12 cellular contexts compared by ENCODE assay signal in genomic region chr2:238141541-238142318, GRCh38. TPM values are rescaled to one million over a fixed set of nuclear protein-coding genes. Genes with fewer than 3 reads are reported as not detected.
DNase-seq lines count a peak whose midpoint lies in the region; ATAC-seq and TF ChIP-seq lines count a peak whose summit lies in the region.
"Had no signal": no experiment of that assay in that cellular context is flagged by ENCODE, and none has a peak within 500 bp of the region (broad histone marks: within the 10 kb centered on the region; RNA-seq: fewer than 3 reads in every experiment).

No MANE protein-coding gene starts in this region.

- peaks cover 9 to 47% of the 10 kb centered on the region in 2 donors for H3K4me1 Mint-ChIP-seq in stimulated activated naive B cell treated with anti-CD40 and anti-IgM and Interleukin-4, amounts not matched to agents 10 μg/mL and 1 μg/mL and 100 μg/mL, for 72 hours

- intact Hi-C loops in left ventricle myocardium superior (cut with micrococcal nuclease) = no loop called here

- CTCF ChIA-PET in HEK293 (lab: Yijun Ruan, JAX) (interaction anchor here (0.6 to 0.7 kb wide), 2 partner anchors 41 to 73 kb away, joined by 3 to 6 read pairs; no protein-coding TSS in a partner anchor), RWPE1 (lab: Yijun Ruan, JAX) (interaction anchor here (0.5 to 1.8 kb wide), 6 partner anchors 12 to 283 kb away, joined by 3 to 7 read pairs (median 4); partner anchors contain the start of gene ERFE)

- no peak overlapping the region; the same call in 1 of the 2 replicates for H3K27ac ChIP-seq in HEK293 (ENCODE audit: extremely low read depth, low read depth, low read length)
- peak overlapping the region; percentile 71 for H3K27ac ChIP-seq in RWPE1

- H3K9me3 Mint-ChIP-seq in stimulated activated naive B cell treated with anti-CD40 and anti-IgM and Interleukin-4, amounts not matched to agents 10 μg/mL and 1 μg/mL and 100 μg/mL, for 72 hours = no peaks in the 10 kb centered on the region
- H3K9me3 Mint-ChIP-seq: CD8-positive, alpha-beta T cell had no signal

- H3K36me3 ChIP-seq in HEK293 (ENCODE audit: control insufficient read depth in 2 of 2, insufficient read depth in 1 of 2, low read length in 2 of 2) = no peaks in the 10 kb centered on the region

- H3K4me3 Mint-ChIP-seq in stimulated activated naive B cell treated with anti-CD40 and anti-IgM and Interleukin-4, amounts not matched to agents 10 μg/mL and 1 μg/mL and 100 μg/mL, for 72 hours = no peak overlapping the region
- H3K4me3 Mint-ChIP-seq: CD8-positive, alpha-beta T cell had no signal

- no peak overlapping the region for H3K27ac Mint-ChIP-seq in stimulated activated naive B cell treated with anti-CD40 and anti-IgM and Interleukin-4, amounts not matched to agents 10 μg/mL and 1 μg/mL and 100 μg/mL, for 72 hours
- H3K27ac Mint-ChIP-seq: CD8-positive, alpha-beta T cell had no signal

- peaks cover 0 to 8% of the 10 kb centered on the region in 2 donors for H3K27me3 Mint-ChIP-seq in stimulated activated naive B cell treated with anti-CD40 and anti-IgM and Interleukin-4, amounts not matched to agents 10 μg/mL and 1 μg/mL and 100 μg/mL, for 72 hours

- DNase-seq in A172 (ENCODE audit: low spot score) = peak; percentile 92
- DNase-seq in RWPE1 (ENCODE audit: low spot score) = peak; percentile 70
- DNase-seq in left ventricle myocardium superior = peak; percentile 61
- no peak for DNase-seq in T-helper 1 cell
- no peak for DNase-seq in SKM-1 treated with dmso at 0.1 percent for 144 hours (lab: John Stamatoyannopoulos, UW; ENCODE audit: unreplicated experiment)
- no peak for DNase-seq in stimulated activated naive B cell treated with anti-CD40 and anti-IgM and Interleukin-4, amounts not matched to agents 10 μg/mL and 1 μg/mL and 100 μg/mL, for 72 hours
- no peak for DNase-seq in HuH-7.5 (ENCODE audit: low spot score)
- DNase-seq: activated CD4-positive, alpha-beta T cell treated with anti-CD3 and anti-CD28 coated beads, Interleukin-2, amount 50 U/mL, for 4 hours; CD8-positive, alpha-beta T cell; effector CD4-positive, alpha-beta T cell; mesendoderm had no signal

- ATAC-seq in left ventricle myocardium superior = no peak
- ATAC-seq in stimulated activated naive B cell treated with anti-CD40 and anti-IgM and Interleukin-4, amounts not matched to agents 10 μg/mL and 1 μg/mL and 100 μg/mL, for 72 hours (replicated peaks) = no peak
- ATAC-seq: CD8-positive, alpha-beta T cell had no signal

- H3K4me1 ChIP-seq in HEK293 (ENCODE audit: control insufficient read depth, insufficient read depth, low read length) = no peaks in the 10 kb centered on the region

- POLR2A ChIA-PET in HEK293 (lab: Yijun Ruan, JAX) (no interaction called here), RWPE1 (lab: Yijun Ruan, JAX; ENCODE audit: low non-redundant PET) (interaction anchor here (1.1 kb wide), 1 partner anchor 19 kb away, joined by 3 read pairs; no protein-coding TSS in a partner anchor)

- TF ChIP-seq CTCF in HEK293 (tag by site-specific recombination; IDR thresholded peaks at IDR 0.05) = no peak
- no peak for TF ChIP-seq CTCF in RWPE1 (conservative IDR thresholded peaks at IDR 0.05; ENCODE audit: low read depth)

- H3K36me3 Mint-ChIP-seq in stimulated activated naive B cell treated with anti-CD40 and anti-IgM and Interleukin-4, amounts not matched to agents 10 μg/mL and 1 μg/mL and 100 μg/mL, for 72 hours = no peaks in the 10 kb centered on the region
- H3K36me3 Mint-ChIP-seq: CD8-positive, alpha-beta T cell had no signal

- H3K4me3 ChIP-seq in HEK293 (ENCODE audit: low read depth, low read length) = no peak overlapping the region

- H3K9me3 ChIP-seq in HEK293 (ENCODE audit: control insufficient read depth, insufficient read depth, low read depth, low read length) = no peaks in the 10 kb centered on the region

TF ChIP-seq in HEK293, 187 proteins besides CTCF, POLR2A, EP300 and RAD21 (continues in another document):
- TF ChIP-seq ZNF133 (tag by site-specific recombination; IDR thresholded peaks at IDR 0.05) = no peak
- no peak for TF ChIP-seq OSR2 (tag by site-specific recombination; IDR thresholded peaks at IDR 0.05)
- peak; percentile 96 for TF ChIP-seq ZNF223 (tag by site-specific recombination; IDR thresholded peaks at IDR 0.05)
- TF ChIP-seq ZNF366 (tag by site-specific recombination; conservative IDR thresholded peaks at IDR 0.05) = no peak
- TF ChIP-seq ZNF560 (tag by site-specific recombination; IDR thresholded peaks at IDR 0.05; ENCODE audit: borderline replicate concordance) = no peak
- no peak for TF ChIP-seq ZNF350 (tag by site-specific recombination; IDR thresholded peaks at IDR 0.05)
- no peak for TF ChIP-seq GLI4 (tag by site-specific recombination; IDR thresholded peaks at IDR 0.05)
- TF ChIP-seq ZNF211 (tag by site-specific recombination; IDR thresholded peaks at IDR 0.05; ENCODE audit: low read depth) = no peak
- no peak for TF ChIP-seq ZNF155 (tag by site-specific recombination; IDR thresholded peaks at IDR 0.05)
- no peak for TF ChIP-seq PATZ1 (tag by site-specific recombination; IDR thresholded peaks at IDR 0.05)
- no peak for TF ChIP-seq ZFP37 (tag by site-specific recombination; IDR thresholded peaks at IDR 0.05)
- no peak for TF ChIP-seq TRIM28 (IDR thresholded peaks at IDR 0.05; ENCODE audit: borderline replicate concordance, low read length)
- TF ChIP-seq BCL6B (tag by site-specific recombination; IDR thresholded peaks at IDR 0.05) = no peak
- TF ChIP-seq ZNF19 (tag by site-specific recombination; IDR thresholded peaks at IDR 0.05; ENCODE audit: low read depth) = no peak
- no peak for TF ChIP-seq ZNF692 (tag by site-specific recombination; IDR thresholded peaks at IDR 0.05)
- peak; percentile 85 for TF ChIP-seq ZBTB17 (tag by site-specific recombination; IDR thresholded peaks at IDR 0.05)
- TF ChIP-seq ZNF768 (tag by site-specific recombination; IDR thresholded peaks at IDR 0.05) = no peak
- peak; percentile 60; the same call in 1 of the 2 replicates for TF ChIP-seq KLF17 (tag by site-specific recombination; IDR thresholded peaks at IDR 0.05)
- no peak for TF ChIP-seq ZNF521 (tag by site-specific recombination; IDR thresholded peaks at IDR 0.05)
- no peak for TF ChIP-seq HOXD13 (CRISPR knock-in tag; IDR thresholded peaks at IDR 0.05; ENCODE audit: borderline replicate concordance)
- no peak for TF ChIP-seq ZNF701 (tag by site-specific recombination; IDR thresholded peaks at IDR 0.05)

RNA-seq across cellular contexts. Expression of gene KLHL30, which starts 3.3 kb away (rescaled TPM):
- 6.3 and 7.4 TPM in 2 replicates for total RNA-seq in A172 (2014; rRNA removed; shearing (Covaris generic))
- 22.0 TPM for total RNA-seq in left ventricle myocardium superior
- total RNA-seq: CD8-positive, alpha-beta T cell had no signal

RNA-seq across cellular contexts. Expression of gene ERFE, which starts 17.0 kb away (rescaled TPM):
- total RNA-seq in A172 (2014; rRNA removed; shearing (Covaris generic)) = 25.3 and 31.3 TPM in 2 replicates
- not detected for total RNA-seq in left ventricle myocardium superior
- total RNA-seq: CD8-positive, alpha-beta T cell had no signal

RNA-seq across cellular contexts. Expression of gene ESPNL, which starts 41.6 kb away (rescaled TPM):
- total RNA-seq in A172 (2014; rRNA removed; shearing (Covaris generic)) = 0.29 TPM in 1 of 2 replicates, not detected in the other
- total RNA-seq in left ventricle myocardium superior = not detected
- total RNA-seq: CD8-positive, alpha-beta T cell had no signal

Comparison
In these comparisons a context has a peak if more than half of its experiments do, and no peak if none do; other contexts are left out.
1. DNase-seq: peak in A172 (single experiment), RWPE1 (single experiment) and left ventricle myocardium superior (single experiment); none in T-helper 1 cell (0 of 5), SKM-1 treated with dmso at 0.1 percent for 144 hours (single experiment), stimulated activated naive B cell treated with anti-CD40 and anti-IgM and Interleukin-4, amounts not matched to agents 10 μg/mL and 1 μg/mL and 100 μg/mL, for 72 hours (single experiment) and HuH-7.5 (single experiment).
2. RNA of gene ERFE, which starts 17.0 kb away (total RNA-seq): 25.3 to 31.3 TPM in A172; not detected in left ventricle myocardium superior (single experiment); every median in the first group is over 10 times any median in the second.